ENCODE assay signal across 1 cellular context in genomic region chr16:57600048-57600835, GRCh38.
TF ChIP-seq lines count a peak whose summit lies in the region.

No MANE protein-coding gene starts in this region.

TF ChIP-seq in HepG2, 621 proteins besides CTCF, POLR2A, EP300 and RAD21 (continued from another document and continues in another):
- TF ChIP-seq ZNF646 (CRISPR knock-in tag; IDR thresholded peaks at IDR 0.05) (no peak), ZNF382 (CRISPR knock-in tag; IDR thresholded peaks at IDR 0.05; ENCODE audit: borderline replicate concordance) (no peak), ATRX (CRISPR knock-in tag; IDR thresholded peaks at IDR 0.05; ENCODE audit: borderline replicate concordance) (no peak), ZBTB3 (CRISPR knock-in tag; IDR thresholded peaks at IDR 0.05; ENCODE audit: borderline replicate concordance, low read depth) (no peak), EEA1 (CRISPR knock-in tag; IDR thresholded peaks at IDR 0.05; ENCODE audit: borderline replicate concordance) (no peak), ZFP37 (CRISPR knock-in tag; IDR thresholded peaks at IDR 0.05; ENCODE audit: borderline replicate concordance) (no peak), ERF (CRISPR knock-in tag; IDR thresholded peaks at IDR 0.05) (peak; percentile 72; the same call in 1 of the 2 replicates), REPIN1 (CRISPR knock-in tag; IDR thresholded peaks at IDR 0.05; ENCODE audit: borderline replicate concordance, low read depth) (peak; percentile 44; the same call in 1 of the 2 replicates), ARHGAP35 (CRISPR knock-in tag; IDR thresholded peaks at IDR 0.05; ENCODE audit: borderline replicate concordance) (no peak; the same call in 1 of the 2 replicates), SP140L (CRISPR knock-in tag; IDR thresholded peaks at IDR 0.05; ENCODE audit: borderline replicate concordance) (0 out of 2 replicates have a peak, but pooled peaks have one; percentile 55), TBP (CRISPR knock-in tag; IDR thresholded peaks at IDR 0.05) (no peak), ELK4 (CRISPR knock-in tag; IDR thresholded peaks at IDR 0.05; ENCODE audit: borderline replicate concordance) (no peak), ZNF605 (CRISPR knock-in tag; IDR thresholded peaks at IDR 0.05) (no peak), TBX3 (IDR thresholded peaks at IDR 0.05; ENCODE audit: borderline replicate concordance) (no peak), SNAI1 (CRISPR knock-in tag; IDR thresholded peaks at IDR 0.05; ENCODE audit: borderline replicate concordance) (peak; percentile 63; the same call in 1 of the 2 replicates), NCOA1 (CRISPR knock-in tag; IDR thresholded peaks at IDR 0.05) (peak; percentile 38; the same call in 1 of the 2 replicates), RFXANK (CRISPR knock-in tag; IDR thresholded peaks at IDR 0.05) (no peak), HNRNPK (IDR thresholded peaks at IDR 0.05; ENCODE audit: low read depth, low read length, poor library complexity, severe bottlenecking) (no peak), TP53 (CRISPR knock-in tag; conservative IDR thresholded peaks at IDR 0.05) (no peak)
- TF ChIP-seq, protein P1, sequence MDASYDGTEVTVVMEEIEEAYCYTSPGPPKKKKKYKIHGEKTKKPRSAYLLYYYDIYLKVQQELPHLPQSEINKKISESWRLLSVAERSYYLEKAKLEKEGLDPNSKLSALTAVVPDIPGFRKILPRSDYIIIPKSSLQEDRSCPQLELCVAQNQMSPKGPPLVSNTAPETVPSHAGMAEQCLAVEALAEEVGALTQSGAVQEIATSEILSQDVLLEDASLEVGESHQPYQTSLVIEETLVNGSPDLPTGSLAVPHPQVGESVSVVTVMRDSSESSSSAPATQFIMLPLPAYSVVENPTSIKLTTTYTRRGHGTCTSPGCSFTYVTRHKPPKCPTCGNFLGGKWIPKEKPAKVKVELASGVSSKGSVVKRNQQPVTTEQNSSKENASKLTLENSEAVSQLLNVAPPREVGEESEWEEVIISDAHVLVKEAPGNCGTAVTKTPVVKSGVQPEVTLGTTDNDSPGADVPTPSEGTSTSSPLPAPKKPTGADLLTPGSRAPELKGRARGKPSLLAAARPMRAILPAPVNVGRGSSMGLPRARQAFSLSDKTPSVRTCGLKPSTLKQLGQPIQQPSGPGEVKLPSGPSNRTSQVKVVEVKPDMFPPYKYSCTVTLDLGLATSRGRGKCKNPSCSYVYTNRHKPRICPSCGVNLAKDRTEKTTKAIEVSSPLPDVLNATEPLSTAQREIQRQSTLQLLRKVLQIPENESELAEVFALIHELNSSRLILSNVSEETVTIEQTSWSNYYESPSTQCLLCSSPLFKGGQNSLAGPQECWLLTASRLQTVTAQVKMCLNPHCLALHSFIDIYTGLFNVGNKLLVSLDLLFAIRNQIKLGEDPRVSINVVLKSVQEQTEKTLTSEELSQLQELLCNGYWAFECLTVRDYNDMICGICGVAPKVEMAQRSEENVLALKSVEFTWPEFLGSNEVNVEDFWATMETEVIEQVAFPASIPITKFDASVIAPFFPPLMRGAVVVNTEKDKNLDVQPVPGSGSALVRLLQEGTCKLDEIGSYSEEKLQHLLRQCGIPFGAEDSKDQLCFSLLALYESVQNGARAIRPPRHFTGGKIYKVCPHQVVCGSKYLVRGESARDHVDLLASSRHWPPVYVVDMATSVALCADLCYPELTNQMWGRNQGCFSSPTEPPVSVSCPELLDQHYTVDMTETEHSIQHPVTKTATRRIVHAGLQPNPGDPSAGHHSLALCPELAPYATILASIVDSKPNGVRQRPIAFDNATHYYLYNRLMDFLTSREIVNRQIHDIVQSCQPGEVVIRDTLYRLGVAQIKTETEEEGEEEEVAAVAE (CRISPR knock-in tag; IDR thresholded peaks at IDR 0.05; ENCODE audit: borderline replicate concordance), result no peak
- TF ChIP-seq, protein P2, sequence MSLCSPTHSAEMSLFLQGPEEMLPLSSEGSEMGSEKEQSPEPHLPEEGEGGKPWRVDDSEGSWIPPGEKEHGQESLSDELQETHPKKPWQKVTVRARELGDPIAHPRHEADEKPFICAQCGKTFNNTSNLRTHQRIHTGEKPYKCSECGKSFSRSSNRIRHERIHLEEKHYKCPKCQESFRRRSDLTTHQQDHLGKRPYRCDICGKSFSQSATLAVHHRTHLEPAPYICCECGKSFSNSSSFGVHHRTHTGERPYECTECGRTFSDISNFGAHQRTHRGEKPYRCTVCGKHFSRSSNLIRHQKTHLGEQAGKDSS (CRISPR knock-in tag; IDR thresholded peaks at IDR 0.05; ENCODE audit: borderline replicate concordance, low read depth), result no peak; the same call in 1 of the 2 replicates
- TF ChIP-seq, protein P3, sequence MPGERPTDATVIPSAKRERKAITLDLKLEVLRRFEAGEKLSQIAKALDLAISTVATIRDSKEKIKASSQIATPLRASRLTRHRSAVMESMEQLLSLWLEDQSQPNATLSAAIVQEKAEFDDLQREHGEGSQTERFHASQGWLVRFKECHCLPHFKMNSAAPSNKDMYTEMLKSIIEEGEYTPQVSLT (CRISPR knock-in tag; IDR thresholded peaks at IDR 0.05; ENCODE audit: borderline replicate concordance, low read depth), result no peak
- TF ChIP-seq, protein P4, sequence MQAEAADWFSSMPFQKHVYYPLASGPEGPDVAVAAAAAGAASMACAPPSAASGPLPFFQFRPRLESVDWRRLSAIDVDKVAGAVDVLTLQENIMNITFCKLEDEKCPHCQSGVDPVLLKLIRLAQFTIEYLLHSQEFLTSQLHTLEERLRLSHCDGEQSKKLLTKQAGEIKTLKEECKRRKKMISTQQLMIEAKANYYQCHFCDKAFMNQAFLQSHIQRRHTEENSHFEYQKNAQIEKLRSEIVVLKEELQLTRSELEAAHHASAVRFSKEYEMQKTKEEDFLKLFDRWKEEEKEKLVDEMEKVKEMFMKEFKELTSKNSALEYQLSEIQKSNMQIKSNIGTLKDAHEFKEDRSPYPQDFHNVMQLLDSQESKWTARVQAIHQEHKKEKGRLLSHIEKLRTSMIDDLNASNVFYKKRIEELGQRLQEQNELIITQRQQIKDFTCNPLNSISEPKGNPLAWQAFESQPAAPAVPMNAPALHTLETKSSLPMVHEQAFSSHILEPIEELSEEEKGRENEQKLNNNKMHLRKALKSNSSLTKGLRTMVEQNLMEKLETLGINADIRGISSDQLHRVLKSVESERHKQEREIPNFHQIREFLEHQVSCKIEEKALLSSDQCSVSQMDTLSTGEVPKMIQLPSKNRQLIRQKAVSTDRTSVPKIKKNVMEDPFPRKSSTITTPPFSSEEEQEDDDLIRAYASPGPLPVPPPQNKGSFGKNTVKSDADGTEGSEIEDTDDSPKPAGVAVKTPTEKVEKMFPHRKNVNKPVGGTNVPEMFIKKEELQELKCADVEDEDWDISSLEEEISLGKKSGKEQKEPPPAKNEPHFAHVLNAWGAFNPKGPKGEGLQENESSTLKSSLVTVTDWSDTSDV (CRISPR knock-in tag; IDR thresholded peaks at IDR 0.05), result no peak
- TF ChIP-seq, protein P5, sequence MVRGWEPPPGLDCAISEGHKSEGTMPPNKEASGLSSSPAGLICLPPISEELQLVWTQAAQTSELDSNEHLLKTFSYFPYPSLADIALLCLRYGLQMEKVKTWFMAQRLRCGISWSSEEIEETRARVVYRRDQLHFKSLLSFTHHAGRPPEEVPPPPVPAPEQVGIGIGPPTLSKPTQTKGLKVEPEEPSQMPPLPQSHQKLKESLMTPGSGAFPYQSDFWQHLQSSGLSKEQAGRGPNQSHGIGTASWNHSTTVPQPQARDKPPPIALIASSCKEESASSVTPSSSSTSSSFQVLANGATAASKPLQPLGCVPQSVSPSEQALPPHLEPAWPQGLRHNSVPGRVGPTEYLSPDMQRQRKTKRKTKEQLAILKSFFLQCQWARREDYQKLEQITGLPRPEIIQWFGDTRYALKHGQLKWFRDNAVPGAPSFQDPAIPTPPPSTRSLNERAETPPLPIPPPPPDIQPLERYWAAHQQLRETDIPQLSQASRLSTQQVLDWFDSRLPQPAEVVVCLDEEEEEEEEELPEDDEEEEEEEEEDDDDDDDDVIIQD (CRISPR knock-in tag; IDR thresholded peaks at IDR 0.05; ENCODE audit: low read depth), result no peak
- TF ChIP-seq, protein P6, sequence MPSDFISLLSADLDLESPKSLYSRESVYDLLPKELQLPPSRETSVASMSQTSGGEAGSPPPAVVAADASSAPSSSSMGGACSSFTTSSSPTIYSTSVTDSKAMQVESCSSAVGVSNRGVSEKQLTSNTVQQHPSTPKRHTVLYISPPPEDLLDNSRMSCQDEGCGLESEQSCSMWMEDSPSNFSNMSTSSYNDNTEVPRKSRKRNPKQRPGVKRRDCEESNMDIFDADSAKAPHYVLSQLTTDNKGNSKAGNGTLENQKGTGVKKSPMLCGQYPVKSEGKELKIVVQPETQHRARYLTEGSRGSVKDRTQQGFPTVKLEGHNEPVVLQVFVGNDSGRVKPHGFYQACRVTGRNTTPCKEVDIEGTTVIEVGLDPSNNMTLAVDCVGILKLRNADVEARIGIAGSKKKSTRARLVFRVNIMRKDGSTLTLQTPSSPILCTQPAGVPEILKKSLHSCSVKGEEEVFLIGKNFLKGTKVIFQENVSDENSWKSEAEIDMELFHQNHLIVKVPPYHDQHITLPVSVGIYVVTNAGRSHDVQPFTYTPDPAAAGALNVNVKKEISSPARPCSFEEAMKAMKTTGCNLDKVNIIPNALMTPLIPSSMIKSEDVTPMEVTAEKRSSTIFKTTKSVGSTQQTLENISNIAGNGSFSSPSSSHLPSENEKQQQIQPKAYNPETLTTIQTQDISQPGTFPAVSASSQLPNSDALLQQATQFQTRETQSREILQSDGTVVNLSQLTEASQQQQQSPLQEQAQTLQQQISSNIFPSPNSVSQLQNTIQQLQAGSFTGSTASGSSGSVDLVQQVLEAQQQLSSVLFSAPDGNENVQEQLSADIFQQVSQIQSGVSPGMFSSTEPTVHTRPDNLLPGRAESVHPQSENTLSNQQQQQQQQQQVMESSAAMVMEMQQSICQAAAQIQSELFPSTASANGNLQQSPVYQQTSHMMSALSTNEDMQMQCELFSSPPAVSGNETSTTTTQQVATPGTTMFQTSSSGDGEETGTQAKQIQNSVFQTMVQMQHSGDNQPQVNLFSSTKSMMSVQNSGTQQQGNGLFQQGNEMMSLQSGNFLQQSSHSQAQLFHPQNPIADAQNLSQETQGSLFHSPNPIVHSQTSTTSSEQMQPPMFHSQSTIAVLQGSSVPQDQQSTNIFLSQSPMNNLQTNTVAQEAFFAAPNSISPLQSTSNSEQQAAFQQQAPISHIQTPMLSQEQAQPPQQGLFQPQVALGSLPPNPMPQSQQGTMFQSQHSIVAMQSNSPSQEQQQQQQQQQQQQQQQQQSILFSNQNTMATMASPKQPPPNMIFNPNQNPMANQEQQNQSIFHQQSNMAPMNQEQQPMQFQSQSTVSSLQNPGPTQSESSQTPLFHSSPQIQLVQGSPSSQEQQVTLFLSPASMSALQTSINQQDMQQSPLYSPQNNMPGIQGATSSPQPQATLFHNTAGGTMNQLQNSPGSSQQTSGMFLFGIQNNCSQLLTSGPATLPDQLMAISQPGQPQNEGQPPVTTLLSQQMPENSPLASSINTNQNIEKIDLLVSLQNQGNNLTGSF (CRISPR knock-in tag; IDR thresholded peaks at IDR 0.05), result no peak
- TF ChIP-seq, protein P7, sequence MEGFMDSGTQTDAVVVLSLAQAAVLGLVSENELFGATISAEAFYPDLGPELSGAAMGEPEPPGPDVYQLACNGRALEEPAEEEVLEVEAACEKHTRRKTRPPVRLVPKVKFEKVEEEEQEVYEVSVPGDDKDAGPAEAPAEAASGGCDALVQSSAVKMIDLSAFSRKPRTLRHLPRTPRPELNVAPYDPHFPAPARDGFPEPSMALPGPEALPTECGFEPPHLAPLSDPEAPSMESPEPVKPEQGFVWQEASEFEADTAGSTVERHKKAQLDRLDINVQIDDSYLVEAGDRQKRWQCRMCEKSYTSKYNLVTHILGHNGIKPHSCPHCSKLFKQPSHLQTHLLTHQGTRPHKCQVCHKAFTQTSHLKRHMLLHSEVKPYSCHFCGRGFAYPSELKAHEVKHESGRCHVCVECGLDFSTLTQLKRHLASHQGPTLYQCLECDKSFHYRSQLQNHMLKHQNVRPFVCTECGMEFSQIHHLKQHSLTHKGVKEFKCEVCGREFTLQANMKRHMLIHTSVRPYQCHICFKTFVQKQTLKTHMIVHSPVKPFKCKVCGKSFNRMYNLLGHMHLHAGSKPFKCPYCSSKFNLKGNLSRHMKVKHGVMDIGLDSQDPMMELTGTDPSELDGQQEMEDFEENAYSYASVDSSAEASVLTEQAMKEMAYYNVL (CRISPR knock-in tag; IDR thresholded peaks at IDR 0.05; ENCODE audit: borderline replicate concordance), result 0 out of 2 replicates have a peak, but pooled peaks have one; percentile 64
